In the genomic region with DNA sequence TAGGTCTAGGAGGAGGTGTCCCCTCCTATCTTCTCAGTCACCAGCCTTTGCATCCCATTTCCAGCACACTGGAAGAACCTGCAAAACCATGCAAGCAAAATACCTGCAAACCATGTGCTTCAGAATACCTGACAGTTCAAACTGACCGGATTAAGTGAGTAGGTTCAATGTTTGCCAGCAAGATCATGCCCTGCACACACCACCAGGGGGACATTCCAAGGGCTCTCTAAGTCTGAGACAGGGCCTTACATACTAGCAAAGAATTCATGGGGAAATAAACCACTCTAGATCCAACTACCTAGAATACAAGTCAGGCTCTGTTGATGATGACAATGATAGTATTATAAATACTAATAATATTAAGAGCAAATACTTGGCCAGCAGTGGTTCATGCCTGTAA, we compare ENCODE assay signal across 9 cellular contexts. TPM values are rescaled to one million over a fixed set of nuclear protein-coding genes. Genes with fewer than 3 reads are reported as not detected.
A peak's percentile ranks its signal among the peaks of the same experiment; 100 is the strongest.
DNase-seq lines count a peak whose midpoint lies in the region; ATAC-seq and TF ChIP-seq lines count a peak whose summit lies in the region.
"Had no signal": no experiment of that assay in that cellular context is flagged by ENCODE, and none has a peak within 500 bp of the region (broad histone marks: within the 10 kb centered on the region; RNA-seq: fewer than 3 reads in every experiment).

No MANE protein-coding gene starts in this region.

- H3K4me3 Mint-ChIP-seq in stimulated activated memory B cell treated with anti-CD40 and anti-IgM and Interleukin-4, amounts not matched to agents 10 μg/mL and 1 μg/mL and 100 μg/mL, for 72 hours: no peak overlapping the region

- peaks cover 39% of the 10 kb centered on the region for H3K36me3 Mint-ChIP-seq in stimulated activated memory B cell treated with anti-CD40 and anti-IgM and Interleukin-4, amounts not matched to agents 10 μg/mL and 1 μg/mL and 100 μg/mL, for 72 hours

- no peak overlapping the region for H2AFZ ChIP-seq in PC-9

- POLR2A ChIA-PET in PC-9 (lab: Charles Lee; ENCODE audit: unreplicated experiment): no interaction called here

- H3K9me2 ChIP-seq in PC-9 (ENCODE audit: insufficient read depth): no peaks in the 10 kb centered on the region

- no peak overlapping the region for H3K4me2 ChIP-seq in PC-9

- H3K4me1 ChIP-seq in PC-9 (replicated peaks; ENCODE audit: insufficient read depth): no peaks in the 10 kb centered on the region

- intact Hi-C loops in PC-9 (cut with micrococcal nuclease; ENCODE audit: unreplicated experiment): no loop called here

- H3K4me3 ChIP-seq in PC-9 (no peak overlapping the region), fibroblast of pulmonary artery (replicated peaks; ENCODE audit: low read depth, low read length) (no peak overlapping the region)

- no peaks in the 10 kb centered on the region for H3K27me3 Mint-ChIP-seq in stimulated activated memory B cell treated with anti-CD40 and anti-IgM and Interleukin-4, amounts not matched to agents 10 μg/mL and 1 μg/mL and 100 μg/mL, for 72 hours

- peaks cover 6% of the 10 kb centered on the region; the same call in 1 of the 2 replicates for H4K20me1 ChIP-seq in PC-9 (ENCODE audit: insufficient read depth)

- peak; percentile 35 for DNase-seq in activated CD4-positive, alpha-beta T cell treated with anti-CD3 and anti-CD28 coated beads for 48 hours
- DNase-seq in activated CD4-positive, alpha-beta T cell treated with anti-CD3 and anti-CD28 coated beads for 4 hours: no peak
- DNase-seq in PC-9 (no peak), fibroblast of pulmonary artery (ENCODE audit: low read depth) (peak; percentile 39), H4 (ENCODE audit: low spot score) (no peak)
- DNase-seq in stimulated activated naive CD4-positive, alpha-beta T cell (lab: John Stamatoyannopoulos, UW): no peak
- DNase-seq: DMS79 treated with DMSO at 0.1 percent for 48 hours had no signal

- no TSS peak for BruUV-seq in PC-9 (replicated peaks; lab: Mats Ljungman, UMichigan)

- H3K27ac Mint-ChIP-seq in stimulated activated memory B cell treated with anti-CD40 and anti-IgM and Interleukin-4, amounts not matched to agents 10 μg/mL and 1 μg/mL and 100 μg/mL, for 72 hours: peak overlapping the region; percentile 28

- CTCF ChIA-PET in PC-9 (lab: Charles Lee): no interaction called here

- no peak overlapping the region for H3K27ac ChIP-seq in PC-9

- no peaks in the 10 kb centered on the region for H3K27me3 ChIP-seq in PC-9 (ENCODE audit: insufficient read depth, low read depth)

- peak; percentile 61 for TF ChIP-seq CTCF in PC-9 (conservative IDR thresholded peaks at IDR 0.05)
- peak; percentile 53 for TF ChIP-seq CTCF in fibroblast of pulmonary artery (IDR thresholded peaks at IDR 0.05; ENCODE audit: low read length, missing control alignments)

- no peak for ATAC-seq in stimulated activated memory B cell treated with anti-CD40 and anti-IgM and Interleukin-4, amounts not matched to agents 10 μg/mL and 1 μg/mL and 100 μg/mL, for 72 hours
- ATAC-seq in HG03520 (IDR thresholded peaks at IDR 0.05; ENCODE audit: unreplicated experiment): no peak

- H3K9me3 ChIP-seq in PC-9 (ENCODE audit: insufficient read depth, low read depth): no peaks in the 10 kb centered on the region

- H3K4me1 Mint-ChIP-seq in stimulated activated memory B cell treated with anti-CD40 and anti-IgM and Interleukin-4, amounts not matched to agents 10 μg/mL and 1 μg/mL and 100 μg/mL, for 72 hours: peaks cover 48% of the 10 kb centered on the region

- H3K9me3 Mint-ChIP-seq in stimulated activated memory B cell treated with anti-CD40 and anti-IgM and Interleukin-4, amounts not matched to agents 10 μg/mL and 1 μg/mL and 100 μg/mL, for 72 hours: no peaks in the 10 kb centered on the region

- no peaks in the 10 kb centered on the region for H3K36me3 ChIP-seq in PC-9 (ENCODE audit: low read depth)

- no peaks in the 10 kb centered on the region for H3F3A ChIP-seq in PC-9 (ENCODE audit: insufficient read depth, low read depth)

- H3K79me2 ChIP-seq in PC-9 (ENCODE audit: low read depth): peaks cover 6% of the 10 kb centered on the region; the same call in 1 of the 2 replicates

RNA-seq across cellular contexts. Expression of a gene that starts 27.6 kb away (rescaled TPM):
- total RNA-seq in PC-9 (2021): 26.7 and 28.1 TPM in 2 replicates
- total RNA-seq in H4 (2014; rRNA removed; shearing (Covaris generic)): 10.3 and 11.7 TPM in 2 replicates

RNA-seq across cellular contexts. Expression of a gene that starts 59.9 kb away (rescaled TPM):
- total RNA-seq in PC-9 (2021): 22.1 and 22.5 TPM in 2 replicates
- 2.0 TPM in 2 replicates for total RNA-seq in H4 (2014; rRNA removed; shearing (Covaris generic))

Comparison
In these comparisons a context has a peak if more than half of its experiments do, and no peak if none do; other contexts are left out.
1. DNase-seq: peak in activated CD4-positive, alpha-beta T cell treated with anti-CD3 and anti-CD28 coated beads for 48 hours (single experiment) and fibroblast of pulmonary artery (single experiment); none in activated CD4-positive, alpha-beta T cell treated with anti-CD3 and anti-CD28 coated beads for 4 hours (0 of 2), PC-9 (0 of 2), H4 (single experiment) and stimulated activated naive CD4-positive, alpha-beta T cell (0 of 6).